ENCODE assay signal across 11 cellular contexts in the genomic region with DNA sequence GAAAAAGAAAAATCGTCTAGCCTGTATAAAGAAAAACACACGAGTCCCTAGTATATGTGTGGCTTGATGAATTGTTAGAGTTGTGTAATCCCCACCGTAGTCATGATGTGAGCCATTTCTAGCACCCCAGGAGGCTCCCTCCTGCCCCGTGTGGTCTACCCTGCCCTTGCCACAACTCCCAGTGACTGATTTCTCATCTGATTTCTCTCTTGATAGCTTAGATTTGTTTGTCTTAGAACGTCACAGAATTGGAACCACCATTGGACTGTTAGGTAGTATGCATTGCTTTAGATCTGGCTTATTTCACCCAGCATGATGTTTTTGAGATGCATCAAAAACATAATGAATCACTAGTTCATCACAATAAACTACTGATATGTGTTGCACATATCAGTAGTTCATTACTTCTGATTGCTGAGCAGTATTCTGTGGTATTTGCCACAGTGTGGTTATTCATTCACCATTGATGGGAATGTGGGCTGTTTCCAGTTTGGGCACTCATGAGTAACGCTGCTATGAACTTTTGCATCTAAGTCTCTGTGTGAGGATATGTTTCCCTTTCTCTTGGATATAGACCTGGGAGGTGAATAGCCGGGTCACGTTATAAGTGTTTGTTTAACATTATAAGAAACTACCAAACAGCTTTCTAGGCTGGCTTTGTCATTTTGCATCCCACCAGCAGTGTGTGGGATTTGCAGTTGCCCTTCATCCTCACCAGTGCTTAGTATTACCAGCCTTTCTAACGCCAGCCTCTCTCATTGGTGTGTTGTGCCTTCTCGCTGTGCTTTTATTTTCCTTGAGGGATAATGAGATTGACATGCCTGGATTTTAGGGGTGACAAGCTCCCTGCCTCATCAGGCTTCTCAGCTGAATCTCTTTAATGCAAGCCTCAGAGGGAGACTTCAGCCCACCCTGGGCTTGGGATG. TPM values are rescaled to one million over a fixed set of nuclear protein-coding genes. Genes with fewer than 3 reads are reported as not detected.
DNase-seq lines count a peak whose midpoint lies in the region; ATAC-seq and TF ChIP-seq lines count a peak whose summit lies in the region.
"Had no signal": no experiment of that assay in that cellular context is flagged by ENCODE, and none has a peak within 500 bp of the region (broad histone marks: within the 10 kb centered on the region; RNA-seq: fewer than 3 reads in every experiment).

No MANE protein-coding gene starts in this region.

- peak; percentile 94 to 96 for ATAC-seq in activated T-cell treated with anti-CD3 and anti-CD28 coated beads, Interleukin-2, amount 50 U/mL, for 72 hours (replicated peaks in 1 of 2)

- H3K4me3 Mint-ChIP-seq in HFFc6, result no peak overlapping the region
- no peak overlapping the region for H3K4me3 Mint-ChIP-seq in activated T-cell treated with anti-CD3 and anti-CD28 coated beads, Interleukin-2, amount 50 U/mL, for 72 hours
- H3K4me3 Mint-ChIP-seq: nephron had no signal

- H3K27me3 Mint-ChIP-seq in HFFc6 (ENCODE audit: insufficient read depth), result peaks cover 19% of the 10 kb centered on the region
- H3K27me3 Mint-ChIP-seq in activated T-cell treated with anti-CD3 and anti-CD28 coated beads, Interleukin-2, amount 50 U/mL, for 72 hours (ENCODE audit: low read depth), result peaks cover 17% of the 10 kb centered on the region

- TF ChIP-seq CTCF in HFFc6 (IDR thresholded peaks at IDR 0.05), result peak; percentile 53

- DNase-seq in NOMO-1 treated with DMSO at 0.1 percent for 48 hours (lab: John Stamatoyannopoulos, UW; ENCODE audit: unreplicated experiment) (peak; percentile 5), NOMO-1 treated with dmso at 0.1 percent for 144 hours (lab: John Stamatoyannopoulos, UW; ENCODE audit: unreplicated experiment) (no peak), HFFc6 (peak; percentile 73), kidney tubule cell (ENCODE audit: low spot score) (peak; percentile 88), NCI-H2081 (lab: John Stamatoyannopoulos, UW) (no peak), SHP77 (lab: John Stamatoyannopoulos, UW) (no peak), iPS-NIHi7 (ENCODE audit: extremely low spot score) (no peak)
- peak; percentile 67 to 71 for DNase-seq in activated T-cell treated with anti-CD3 and anti-CD28 coated beads, Interleukin-2, amount 50 U/mL, for 72 hours
- DNase-seq: NCI-H510A, testis had no signal

- H3K9me3 Mint-ChIP-seq in HFFc6, result no peaks in the 10 kb centered on the region
- H3K9me3 Mint-ChIP-seq in activated T-cell treated with anti-CD3 and anti-CD28 coated beads, Interleukin-2, amount 50 U/mL, for 72 hours, result no peaks in the 10 kb centered on the region

- H3K36me3 Mint-ChIP-seq in HFFc6 (ENCODE audit: low read depth), result no peaks in the 10 kb centered on the region
- H3K36me3 Mint-ChIP-seq in activated T-cell treated with anti-CD3 and anti-CD28 coated beads, Interleukin-2, amount 50 U/mL, for 72 hours (ENCODE audit: insufficient read depth in 2 of 2), result no peaks in the 10 kb centered on the region

- peak overlapping the region; percentile 10 for H3K27ac Mint-ChIP-seq in HFFc6
- no peak overlapping the region for H3K27ac Mint-ChIP-seq in activated T-cell treated with anti-CD3 and anti-CD28 coated beads, Interleukin-2, amount 50 U/mL, for 72 hours

- peaks cover 21% of the 10 kb centered on the region for H3K4me1 Mint-ChIP-seq in HFFc6 (ENCODE audit: low read depth)
- peaks cover 20% of the 10 kb centered on the region for H3K4me1 Mint-ChIP-seq in activated T-cell treated with anti-CD3 and anti-CD28 coated beads, Interleukin-2, amount 50 U/mL, for 72 hours (ENCODE audit: low read depth)

RNA-seq across cellular contexts. Expression of a gene that starts 31.9 kb away (rescaled TPM):
- 100 to 1,000 TPM; 237 to 249 (median 240) TPM for total RNA-seq in HFFc6 (2021; fragmentation: NEBNext Ultra II Directional; extraction: Animal tissue kit (Norgen Biotek cat#: 25700))
- total RNA-seq in activated T-cell treated with anti-CD3 and anti-CD28 coated beads, Interleukin-2, amount 50 U/mL, for 72 hours, result 100 to 1,000 TPM; 125 to 142 TPM

Comparison
In these comparisons a context has a peak if more than half of its experiments do, and no peak if none do; other contexts are left out.
1. DNase-seq: peak in NOMO-1 treated with DMSO at 0.1 percent for 48 hours (single experiment), HFFc6 (single experiment), activated T-cell treated with anti-CD3 and anti-CD28 coated beads, Interleukin-2, amount 50 U/mL, for 72 hours (2 of 2) and kidney tubule cell (single experiment); none in NOMO-1 treated with dmso at 0.1 percent for 144 hours (single experiment), NCI-H2081 (0 of 2), SHP77 (0 of 2) and iPS-NIHi7 (single experiment).